In genomic region chr3:64867204-64867603, GRCh38 we compare ENCODE assay signal across 23 cellular contexts.
"Had no signal": no experiment of that assay in that cellular context is flagged by ENCODE, and none has a peak within 500 bp of the region (broad histone marks: within the 10 kb centered on the region; RNA-seq: fewer than 3 reads in every experiment).

No MANE protein-coding gene starts in this region.

- H3K9me3 ChIP-seq: breast epithelium, MG63 had no signal

- H3K27me3 ChIP-seq: breast epithelium, MG63 had no signal

- DNase-seq: activated CD4-positive, alpha-beta T cell treated with anti-CD3 and anti-CD28 coated beads for 48 hours; activated CD4-positive, alpha-beta T cell treated with anti-CD3 and anti-CD28 coated beads, Interleukin-2, amount 50 U/mL, for 4 hours; activated CD4-positive, CD25-positive, alpha-beta regulatory T cell treated with anti-CD3 and anti-CD28 coated beads, Interleukin-2, amount 50 U/mL, for 72 hours; activated CD8-positive, alpha-beta memory T cell treated with anti-CD3 and anti-CD28 coated beads, Interleukin-2, amount 10 ng/mL, durations not matched to agents 7 days and 5 days; activated effector memory CD4-positive, alpha-beta T cell treated with Interleukin-2 at 50 U/mL for 16 hours; activated naive CD4-positive, alpha-beta T cell; activated T-cell treated with anti-CD3 and anti-CD28 coated beads, Interleukin-2, amount 50 U/mL, for 24 hours; aorta; MG63; MV-4-11; NCI-H1092 treated with DMSO at 0.1 percent for 48 hours; NCI-H1436; NCI-H1694 treated with DMSO at 0.1 percent for 48 hours; NCI-H2029 treated with DMSO at 0.1 percent for 48 hours; NCI-H510A treated with DMSO at 0.1 percent for 48 hours; NCI-H69; NK-92 treated with Interleukin-12 subunit alpha and Interleukin-12 subunit beta, amount 100 ng/mL, for 24 hours; OCI-M1; RPMI8226; SHP77 had no signal

- H3K4me1 ChIP-seq: breast epithelium had no signal

- H3K36me3 ChIP-seq: breast epithelium, MG63 had no signal

- ATAC-seq: activated CD8-positive, alpha-beta memory T cell treated with anti-CD3 and anti-CD28 coated beads, Interleukin-2, amount 10 ng/mL, durations not matched to agents 7 days and 5 days; Panc1; WTC11 had no signal

- H3K4me3 ChIP-seq: breast epithelium, MG63 had no signal
